In genomic region chr9:75775173-75775572, GRCh38 we compare ENCODE assay signal across 25 cellular contexts.
"Had no signal": no experiment of that assay in that cellular context is flagged by ENCODE, and none has a peak within 500 bp of the region (broad histone marks: within the 10 kb centered on the region; RNA-seq: fewer than 3 reads in every experiment).

No MANE protein-coding gene starts in this region.

- H3K36me3 ChIP-seq: adrenal gland, breast epithelium, MG63, Peyer's patch had no signal

- H3K4me3 ChIP-seq: adrenal gland, breast epithelium, MG63, Peyer's patch had no signal

- H3K27ac ChIP-seq: adrenal gland, breast epithelium, Peyer's patch, RWPE1 had no signal

- ATAC-seq: activated CD8-positive, alpha-beta T cell treated with anti-CD3 and anti-CD28 coated beads, Interleukin-2, amount 10 ng/mL, durations not matched to agents 7 days and 5 days; T-helper 17 cell; WTC11 had no signal

- H3K4me1 ChIP-seq: adrenal gland, breast epithelium, Peyer's patch had no signal

- H3K27me3 ChIP-seq: adrenal gland, breast epithelium, MG63, Peyer's patch had no signal

- DNase-seq: activated CD4-positive, alpha-beta T cell treated with anti-CD3 and anti-CD28 coated beads for 48 hours; activated CD4-positive, alpha-beta T cell treated with anti-CD3 and anti-CD28 coated beads, Interleukin-2, amount 50 U/mL, for 4 hours; activated CD4-positive, CD25-positive, alpha-beta regulatory T cell treated with anti-CD3 and anti-CD28 coated beads, Interleukin-2, amount 50 U/mL, for 72 hours; activated CD8-positive, alpha-beta memory T cell treated with anti-CD3 and anti-CD28 coated beads, Interleukin-2, amount 50 U/mL, for 48 hours; activated CD8-positive, alpha-beta T cell treated with anti-CD3 and anti-CD28 coated beads, Interleukin-2, amount 10 ng/mL, durations not matched to agents 7 days and 5 days; activated naive CD4-positive, alpha-beta T cell treated with anti-CD3 and anti-CD28 coated beads, Interleukin-2, amount 50 U/mL, for 16 hours; activated naive CD8-positive, alpha-beta T cell treated with anti-CD3 and anti-CD28 coated beads, Interleukin-2, amount 10 ng/mL, durations not matched to agents 7 days and 5 days; activated T-cell treated with anti-CD3 and anti-CD28 coated beads, Interleukin-2, amount 50 U/mL, for 1 hour; adrenal gland; anterior cingulate cortex; central memory CD4-positive, alpha-beta T cell; MG63; NCI-H1092 treated with DMSO at 0.1 percent for 48 hours; NCI-H1436; NCI-H1694 treated with DMSO at 0.1 percent for 48 hours; NCI-H2081; NCI-H69; NK-92 treated with Interleukin-12 subunit alpha and Interleukin-12 subunit beta, amount 100 ng/mL, for 24 hours; Peyer's patch; SHP77 treated with DMSO at 0.1 percent for 48 hours; T-helper 17 cell; T-helper 9 cell had no signal

- H3K9me3 ChIP-seq: adrenal gland, MG63, Peyer's patch had no signal
